9 cellular contexts compared by ENCODE assay signal in the genomic region with DNA sequence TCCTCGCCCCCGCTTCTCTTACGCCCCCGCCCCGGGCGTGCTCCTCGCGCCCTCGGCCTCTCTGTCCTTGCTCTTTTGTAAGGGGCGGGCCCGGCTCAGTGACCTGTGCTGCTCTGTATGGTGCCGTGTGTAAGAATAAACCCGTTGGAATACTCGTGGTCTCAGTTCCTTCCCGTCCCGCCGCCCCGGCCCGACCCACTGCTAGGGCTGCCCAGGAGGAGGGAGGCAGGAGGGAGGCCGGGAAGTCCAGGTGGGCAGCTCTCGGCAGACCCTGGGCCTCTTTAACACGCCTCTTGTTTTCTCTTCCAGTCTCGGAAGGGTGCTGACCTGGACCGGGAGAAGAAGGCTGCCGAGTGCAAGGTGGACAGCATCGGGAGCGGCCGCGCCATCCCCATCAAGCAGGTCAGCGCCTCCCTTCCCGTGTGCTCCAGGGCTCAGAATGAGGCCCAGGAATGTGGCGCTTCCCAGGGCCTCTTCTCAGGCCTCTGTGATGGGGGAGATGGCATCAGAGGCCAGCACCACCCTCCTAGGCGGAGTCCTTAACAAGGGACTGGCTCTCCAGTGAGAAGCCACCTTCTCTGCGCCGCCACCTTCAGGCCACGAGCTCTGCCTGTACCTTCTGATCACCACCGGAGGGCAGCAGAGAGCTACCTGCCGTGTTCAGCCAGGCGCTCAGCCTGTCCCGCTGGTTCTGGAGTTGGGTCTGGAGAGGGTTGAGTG. TPM values are rescaled to one million over a fixed set of nuclear protein-coding genes. Genes with fewer than 3 reads are reported as not detected.
DNase-seq lines count a peak whose midpoint lies in the region; ATAC-seq, FAIRE-seq and TF ChIP-seq lines count a peak whose summit lies in the region.
"Had no signal": no experiment of that assay in that cellular context is flagged by ENCODE, and none has a peak within 500 bp of the region (broad histone marks: within the 10 kb centered on the region; RNA-seq: fewer than 3 reads in every experiment).

No MANE protein-coding gene starts in this region.

- TF ChIP-seq EP300 in transverse colon (IDR thresholded peaks at IDR 0.05; ENCODE audit: low read depth), result no peak

- FAIRE-seq in pancreas (lab: Jason Lieb, UNC), result no peak

- H3K9ac ChIP-seq in Loucy (ENCODE audit: low read depth, low read length, poor library complexity, severe bottlenecking), result no peak overlapping the region

- in situ Hi-C loops in transverse colon (cut with MboI; ENCODE audit: low pct_ligation_motif_present in 1 of 4, low pct_unique_long_range_greater_than_20kb in 1 of 4, low sequenced_read_pairs in 3 of 4), result loop anchor here in 1 of 4 donors (10.0 kb wide), 1 partner anchor 51 kb away; no protein-coding TSS in a partner anchor

- H3K4me2 ChIP-seq in Loucy (ENCODE audit: low read depth, low read length, poor library complexity, severe bottlenecking), result no peak overlapping the region

- ATAC-seq in pancreas, result peak; percentile 88 to 94 (median 90)

- no peak for TF ChIP-seq POLR2A in transverse colon (IDR thresholded peaks at IDR 0.05)

- H3K27me3 ChIP-seq in Loucy (ENCODE audit: insufficient read depth, low read length, poor library complexity, severe bottlenecking) (no peaks in the 10 kb centered on the region), pancreas (no peaks in the 10 kb centered on the region), transverse colon (no peaks in the 10 kb centered on the region)

- H4K20me1 ChIP-seq in Loucy (ENCODE audit: insufficient read depth, low read length, poor library complexity, severe bottlenecking), result no peaks in the 10 kb centered on the region

- no peaks in the 10 kb centered on the region for H3K4me1 ChIP-seq in Loucy (ENCODE audit: insufficient read depth, low read length, poor library complexity, severe bottlenecking)
- H3K4me1 ChIP-seq in pancreas, result no peaks in the 10 kb centered on the region
- peaks cover 0 to 25% (median 19%) of the 10 kb centered on the region in 4 donors for H3K4me1 ChIP-seq in transverse colon

- WGBS in pancreas, 2 donors, result 69 to 72% methylated on average over 40 of the region's 40 CpGs
- WGBS in transverse colon (ENCODE audit: low coverage in 1 of 2), 2 donors, result 67 to 70% methylated on average over 6 to 40 of the region's 40 CpGs

- H3K4me3 ChIP-seq in Loucy (ENCODE audit: low read length, poor library complexity, severe bottlenecking), result no peak overlapping the region
- no peak overlapping the region for H3K4me3 ChIP-seq in pancreas
- H3K4me3 ChIP-seq in transverse colon, result no peak overlapping the region

- H3K27ac ChIP-seq in pancreas, result no peak overlapping the region
- H3K27ac ChIP-seq in transverse colon, result no peak overlapping the region

- TF ChIP-seq CTCF in Loucy (conservative IDR thresholded peaks at IDR 0.05; ENCODE audit: low read length), result peak; percentile 100
- TF ChIP-seq CTCF in pancreas (IDR thresholded peaks at IDR 0.05), result peak; percentile 95 to 99 (median 96)
- peak; percentile 97 to 99 (median 97) for TF ChIP-seq CTCF in transverse colon (IDR thresholded peaks at IDR 0.05)

- H3K9me3 ChIP-seq in Loucy (ENCODE audit: insufficient read depth, low read depth, low read length) (no peaks in the 10 kb centered on the region), pancreas (no peaks in the 10 kb centered on the region), transverse colon (no peaks in the 10 kb centered on the region)

- peaks cover 35% of the 10 kb centered on the region; the same call in 1 of the 2 replicates for H3K36me3 ChIP-seq in Loucy (ENCODE audit: insufficient read depth, low read length)
- H3K36me3 ChIP-seq in pancreas, result peaks cover 0 to 41% (median 19%) of the 10 kb centered on the region in 3 donors
- peaks cover 0 to 15% (median 4%) of the 10 kb centered on the region in 4 donors for H3K36me3 ChIP-seq in transverse colon

- DNase-seq in Daoy (ENCODE audit: low read depth) (peak; percentile 93), H4 (ENCODE audit: low spot score) (peak; percentile 80), SHP77 (lab: John Stamatoyannopoulos, UW) (peak; percentile 39 to 61), foreskin melanocyte (peak; percentile 30), pancreas (peak; percentile 75 to 93 (median 87)), transverse colon (peak; percentile 88)
- peak; percentile 66 for DNase-seq in activated effector memory CD4-positive, alpha-beta T cell treated with Interleukin-2 at 50 U/mL for 16 hours

- H3K9me2 ChIP-seq in Loucy (replicated peaks; ENCODE audit: low read depth, low read length), result no peaks in the 10 kb centered on the region

- intact Hi-C loops in pancreas (cut with DNase I), result loop anchor here in 1 of 3 donors (5.0 kb wide), 2 partner anchors 49 to 184 kb away; no protein-coding TSS in a partner anchor
- intact Hi-C loops in transverse colon (cut with DNase I; ENCODE audit: low total_unique reads), result loop anchor here (5.0 to 10.0 kb wide), 2 partner anchors 44 to 181 kb away; partner anchors contain the start of gene GBX1

- no peak overlapping the region for H2AFZ ChIP-seq in Loucy (ENCODE audit: low read length)

- H3F3A ChIP-seq in Loucy (ENCODE audit: low read depth), result no peaks in the 10 kb centered on the region

- no peaks in the 10 kb centered on the region for H3K79me2 ChIP-seq in Loucy (ENCODE audit: insufficient read depth, low read length)

RNA-seq across cellular contexts. Expression of gene AGAP3, which starts 37.4 kb away (rescaled TPM):
- 41.6 and 72.6 TPM in 2 replicates for total RNA-seq in Daoy (2014; rRNA removed; shearing (Covaris generic))
- total RNA-seq in H4 (2014; rRNA removed; shearing (Covaris generic)), result 26.1 and 36.6 TPM in 2 replicates
- total RNA-seq in pancreas (10 to 100 TPM; 41.5 to 81.0 (median 54.7) TPM), transverse colon (10 to 100 TPM; 54.9 to 74.4 (median 63.8) TPM)
- polyA plus RNA-seq in pancreas, result 10 to 100 TPM; 89.8 to 93.9 TPM

RNA-seq across cellular contexts. Expression of gene TMUB1, which starts 40.4 kb away (rescaled TPM):
- total RNA-seq in Daoy (2014; rRNA removed; shearing (Covaris generic)), result 51.2 and 61.3 TPM in 2 replicates
- 37.1 and 37.3 TPM in 2 replicates for total RNA-seq in H4 (2014; rRNA removed; shearing (Covaris generic))
- total RNA-seq in pancreas, result 10 to 100 TPM; 34.5 to 49.8 (median 39.3) TPM
- 100 to 1,000 TPM in 1 of 2 donors, 10 to 100 TPM in 1; 52.8 to 103 TPM for polyA plus RNA-seq in pancreas
- 100 to 1,000 TPM in 1 of 4 donors, 10 to 100 TPM in 3; 67.5 to 105 (median 85.9) TPM for total RNA-seq in transverse colon

RNA-seq across cellular contexts. Expression of gene FASTK, which starts 43.0 kb away (rescaled TPM):
- total RNA-seq in Daoy (2014; rRNA removed; shearing (Covaris generic)), result 93.8 and 111 TPM in 2 replicates
- 70.0 and 100 TPM in 2 replicates for total RNA-seq in H4 (2014; rRNA removed; shearing (Covaris generic))
- total RNA-seq in pancreas, result 10 to 100 TPM; 23.5 to 51.1 (median 35.9) TPM
- 100 to 1,000 TPM; 178 to 265 TPM for polyA plus RNA-seq in pancreas
- 100 to 1,000 TPM; 121 to 241 (median 144) TPM for total RNA-seq in transverse colon

RNA-seq across cellular contexts. Expression of gene GBX1, which starts 43.8 kb away (rescaled TPM):
- not detected in 2 replicates for total RNA-seq in Daoy (2014; rRNA removed; shearing (Covaris generic))
- not detected in 2 replicates for total RNA-seq in H4 (2014; rRNA removed; shearing (Covaris generic))
- total RNA-seq in pancreas, result not detected
- polyA plus RNA-seq in pancreas, result not detected
- not detected for total RNA-seq in transverse colon
- total RNA-seq: glomerular endothelial cell had no signal

Comparison
In these comparisons a context has a peak if more than half of its experiments do, and no peak if none do; other contexts are left out.
1. DNase-seq: peak in every context shown above with its lines; median percentile 93 in Daoy; 88 in transverse colon; 87 in pancreas; 80 in H4; 66 in activated effector memory CD4-positive, alpha-beta T cell treated with Interleukin-2 at 50 U/mL for 16 hours; 50 in SHP77; 30 in foreskin melanocyte.